Comparison of ENCODE assay signal across 9 cellular contexts in genomic region chr13:107211073-107211472, GRCh38.
DNase-seq lines count a peak whose midpoint lies in the region; ATAC-seq and TF ChIP-seq lines count a peak whose summit lies in the region.
"Had no signal": no experiment of that assay in that cellular context is flagged by ENCODE, and none has a peak within 500 bp of the region (broad histone marks: within the 10 kb centered on the region; RNA-seq: fewer than 3 reads in every experiment).

No MANE protein-coding gene starts in this region.

- no peaks in the 10 kb centered on the region for H4K20me1 ChIP-seq in Loucy (ENCODE audit: insufficient read depth, low read length, poor library complexity, severe bottlenecking)

- intact Hi-C loops in Panc1 (cut with micrococcal nuclease; ENCODE audit: unreplicated experiment) (loop anchor here (5.0 kb wide), 1 partner anchor 441 kb away; no protein-coding TSS in a partner anchor), heart left ventricle (cut with DNase I) (loop anchor here (1.0 to 10.0 kb wide), 12 partner anchors 434 to 946 kb away; a partner anchor contains a TSS)

- in situ Hi-C loops in Panc1 (cut with HindIII; ENCODE audit: low pct_unique_long_range_greater_than_20kb, low sequenced_read_pairs), result no loop called here

- ATAC-seq in activated CD4-positive, CD25-positive, alpha-beta regulatory T cell treated with anti-CD3 and anti-CD28 coated beads, Interleukin-2, amount 50 U/mL, for 24 hours, result no peak
- ATAC-seq in Panc1 (peak; percentile 92), heart left ventricle (peak in 3 of 4 donors; percentile 86 to 90 (median 87))
- peak; percentile 86 for ATAC-seq in activated naive CD8-positive, alpha-beta T cell treated with anti-CD3 and anti-CD28 coated beads, Interleukin-2, amount 50 U/mL, for 24 hours

- no peaks in the 10 kb centered on the region for H3K9me3 ChIP-seq in Loucy (ENCODE audit: insufficient read depth, low read depth, low read length)
- no peaks in the 10 kb centered on the region for H3K9me3 ChIP-seq in Panc1 (ENCODE audit: control insufficient read depth, insufficient read depth, low read depth, low read length)
- no peaks in the 10 kb centered on the region for H3K9me3 ChIP-seq in heart left ventricle

- no TSS peak for BruUV-seq in Panc1 (replicated peaks; lab: Mats Ljungman, UMichigan)

- peak; percentile 4 for DNase-seq in activated CD4-positive, CD25-positive, alpha-beta regulatory T cell treated with anti-CD3 and anti-CD28 coated beads, Interleukin-2, amount 50 U/mL, for 16 hours (ENCODE audit: low read depth, low spot score)
- DNase-seq in HEK293T (ENCODE audit: extremely low spot score) (peak; percentile 25), Panc1 (ENCODE audit: low read depth, low spot score) (peak; percentile 42), heart left ventricle (peak in 4 of 5 donors; percentile 56 to 69 (median 63)), putamen (ENCODE audit: low spot score) (peak; percentile 85)
- peak; percentile 51 for DNase-seq in activated naive CD8-positive, alpha-beta T cell treated with anti-CD3 and anti-CD28 coated beads, Interleukin-2, amount 50 U/mL, for 24 hours

- TF ChIP-seq POLR2A in heart left ventricle (IDR thresholded peaks at IDR 0.05), result no peak

- POLR2A ChIA-PET in HEK293T (lab: Yijun Ruan, JAX) (no interaction called here), Panc1 (lab: Charles Lee) (no interaction called here)

- CTCF ChIA-PET in HEK293T (lab: Yijun Ruan, JAX), result interaction anchor here (0.7 to 1.2 kb wide), 3 partner anchors 9 to 439 kb away, joined by 3 to 4 read pairs (median 3); no protein-coding TSS in a partner anchor
- CTCF ChIA-PET in Panc1 (lab: Charles Lee), result no interaction called here

- no peaks in the 10 kb centered on the region for H3K79me2 ChIP-seq in Loucy (ENCODE audit: insufficient read depth, low read length)

- H3K27me3 Mint-ChIP-seq in activated naive CD8-positive, alpha-beta T cell treated with anti-CD3 and anti-CD28 coated beads, Interleukin-2, amount 50 U/mL, for 24 hours, result peaks cover 1% of the 10 kb centered on the region
- H3K27me3 Mint-ChIP-seq: CD4-positive, CD25-positive, alpha-beta regulatory T cell had no signal

- H3K36me3 Mint-ChIP-seq in activated naive CD8-positive, alpha-beta T cell treated with anti-CD3 and anti-CD28 coated beads, Interleukin-2, amount 50 U/mL, for 24 hours (ENCODE audit: low read depth), result no peaks in the 10 kb centered on the region
- H3K36me3 Mint-ChIP-seq: CD4-positive, CD25-positive, alpha-beta regulatory T cell had no signal

- H3K27me3 ChIP-seq in Loucy (ENCODE audit: insufficient read depth, low read length, poor library complexity, severe bottlenecking) (no peaks in the 10 kb centered on the region), Panc1 (ENCODE audit: control insufficient read depth, insufficient read depth, low read length) (no peaks in the 10 kb centered on the region), heart left ventricle (no peaks in the 10 kb centered on the region)

- no peak overlapping the region for H3K27ac Mint-ChIP-seq in activated naive CD8-positive, alpha-beta T cell treated with anti-CD3 and anti-CD28 coated beads, Interleukin-2, amount 50 U/mL, for 24 hours
- H3K27ac Mint-ChIP-seq: CD4-positive, CD25-positive, alpha-beta regulatory T cell had no signal

- no peaks in the 10 kb centered on the region for H3K4me1 Mint-ChIP-seq in activated naive CD8-positive, alpha-beta T cell treated with anti-CD3 and anti-CD28 coated beads, Interleukin-2, amount 50 U/mL, for 24 hours
- H3K4me1 Mint-ChIP-seq: CD4-positive, CD25-positive, alpha-beta regulatory T cell had no signal

- H3K4me3 ChIP-seq in Loucy (ENCODE audit: low read length, poor library complexity, severe bottlenecking), result no peak overlapping the region
- H3K4me3 ChIP-seq in Panc1 (ENCODE audit: low read depth in 2 of 2, low read length in 2 of 2), result no peak overlapping the region
- H3K4me3 ChIP-seq in heart left ventricle, result peak overlapping the region in 8 of 12 donors; percentile 21 to 37 (median 30)

- H3F3A ChIP-seq in Loucy (ENCODE audit: low read depth), result no peaks in the 10 kb centered on the region

- H3K27ac ChIP-seq in Panc1 (ENCODE audit: low read length), result no peak overlapping the region
- H3K27ac ChIP-seq in heart left ventricle, result no peak overlapping the region

- H3K9ac ChIP-seq in Loucy (ENCODE audit: low read depth, low read length, poor library complexity, severe bottlenecking), result no peak overlapping the region

- no peaks in the 10 kb centered on the region for H3K9me2 ChIP-seq in Loucy (replicated peaks; ENCODE audit: low read depth, low read length)

- TF ChIP-seq CTCF in Loucy (conservative IDR thresholded peaks at IDR 0.05; ENCODE audit: low read length) (peak; percentile 80), Panc1 (IDR thresholded peaks at IDR 0.05) (peak; percentile 76), heart left ventricle (IDR thresholded peaks at IDR 0.05) (peak; percentile 82 to 94 (median 88))

- no peak overlapping the region for H3K4me2 ChIP-seq in Loucy (ENCODE audit: low read depth, low read length, poor library complexity, severe bottlenecking)

- no peaks in the 10 kb centered on the region for H3K36me3 ChIP-seq in Loucy (ENCODE audit: insufficient read depth, low read length)
- H3K36me3 ChIP-seq in Panc1 (ENCODE audit: control insufficient read depth, insufficient read depth, low read length), result no peaks in the 10 kb centered on the region
- H3K36me3 ChIP-seq in heart left ventricle, result no peaks in the 10 kb centered on the region

- no peak overlapping the region for H2AFZ ChIP-seq in Loucy (ENCODE audit: low read length)

- H3K4me3 Mint-ChIP-seq in activated naive CD8-positive, alpha-beta T cell treated with anti-CD3 and anti-CD28 coated beads, Interleukin-2, amount 50 U/mL, for 24 hours, result no peak overlapping the region
- H3K4me3 Mint-ChIP-seq: CD4-positive, CD25-positive, alpha-beta regulatory T cell had no signal

- no peaks in the 10 kb centered on the region for H3K4me1 ChIP-seq in Loucy (ENCODE audit: insufficient read depth, low read length, poor library complexity, severe bottlenecking)
- no peaks in the 10 kb centered on the region for H3K4me1 ChIP-seq in Panc1 (ENCODE audit: control insufficient read depth, insufficient read depth, low read length)
- peaks cover 0 to 29% (median 14%) of the 10 kb centered on the region in 12 donors for H3K4me1 ChIP-seq in heart left ventricle

- WGBS in heart left ventricle, 4 donors, result 10 to 12% (median 11%) methylated on average over 8 of the region's 8 CpGs

- no peaks in the 10 kb centered on the region for H3K9me3 Mint-ChIP-seq in activated naive CD8-positive, alpha-beta T cell treated with anti-CD3 and anti-CD28 coated beads, Interleukin-2, amount 50 U/mL, for 24 hours
- H3K9me3 Mint-ChIP-seq: CD4-positive, CD25-positive, alpha-beta regulatory T cell had no signal

TF ChIP-seq in HEK293T, 16 proteins besides CTCF, POLR2A, EP300 and RAD21:
- TF ChIP-seq FOXM1 (IDR thresholded peaks at IDR 0.05; ENCODE audit: borderline replicate concordance) (no peak), ELF4 (IDR thresholded peaks at IDR 0.05) (no peak), FOXK2 (IDR thresholded peaks at IDR 0.05) (no peak), CTBP1 (IDR thresholded peaks at IDR 0.05; ENCODE audit: borderline replicate concordance) (no peak), TARDBP (IDR thresholded peaks at IDR 0.05) (no peak), L3MBTL2 (conservative IDR thresholded peaks at IDR 0.05) (no peak), PKNOX1 (IDR thresholded peaks at IDR 0.05) (no peak), SUZ12 (IDR thresholded peaks at IDR 0.05) (no peak)

Comparison
In these comparisons a context has a peak if more than half of its experiments do, and no peak if none do; other contexts are left out.
1. DNase-seq: peak in every context shown above with its lines; median percentile 85 in putamen; 63 in heart left ventricle; 51 in activated naive CD8-positive, alpha-beta T cell treated with anti-CD3 and anti-CD28 coated beads, Interleukin-2, amount 50 U/mL, for 24 hours; 42 in Panc1; 25 in HEK293T; 4 in activated CD4-positive, CD25-positive, alpha-beta regulatory T cell treated with anti-CD3 and anti-CD28 coated beads, Interleukin-2, amount 50 U/mL, for 16 hours.
2. ATAC-seq: peak in Panc1 (single experiment), activated naive CD8-positive, alpha-beta T cell treated with anti-CD3 and anti-CD28 coated beads, Interleukin-2, amount 50 U/mL, for 24 hours (single experiment) and heart left ventricle (3 of 4); none in activated CD4-positive, CD25-positive, alpha-beta regulatory T cell treated with anti-CD3 and anti-CD28 coated beads, Interleukin-2, amount 50 U/mL, for 24 hours (0 of 2).
3. H3K4me3 ChIP-seq: peak in heart left ventricle (8 of 12); none in Loucy (single experiment) and Panc1 (0 of 2).
4. Peak in every context shown above with its lines, with median percentiles within 50 percentile points of each other: CTCF ChIP-seq.